ENCODE assay signal across 8 cellular contexts in genomic region chr11:57903441-57904123, GRCh38.
DNase-seq lines count a peak whose midpoint lies in the region; ATAC-seq and TF ChIP-seq lines count a peak whose summit lies in the region.

No MANE protein-coding gene starts in this region.

- no peaks in the 10 kb centered on the region for H3K4me1 Mint-ChIP-seq in endothelial cell (ENCODE audit: unreplicated experiment)

- H3K27me3 Mint-ChIP-seq in endothelial cell (ENCODE audit: unreplicated experiment) = no peaks in the 10 kb centered on the region

- H3K36me3 Mint-ChIP-seq in endothelial cell (ENCODE audit: low read depth, unreplicated experiment) = no peaks in the 10 kb centered on the region

- H3K9me3 Mint-ChIP-seq in endothelial cell (ENCODE audit: unreplicated experiment) = no peaks in the 10 kb centered on the region

- TF ChIP-seq CTCF in endothelial cell (IDR thresholded peaks at IDR 0.05; ENCODE audit: unreplicated experiment) (no peak), omental fat pad (IDR thresholded peaks at IDR 0.05) (no peak)

- no peak overlapping the region for H3K4me3 Mint-ChIP-seq in endothelial cell (ENCODE audit: unreplicated experiment)

- peak overlapping the region; percentile 14 for H3K27ac ChIP-seq in cingulate gyrus (ENCODE audit: low read depth, low read length)

- no peak overlapping the region for H3K27ac Mint-ChIP-seq in endothelial cell (ENCODE audit: unreplicated experiment)

- DNase-seq in NCI-H1417 (lab: John Stamatoyannopoulos, UW) (peak in 2 of 3 experiments; percentile 16 to 23), NCI-H1417 treated with DMSO at 0.1 percent for 48 hours (lab: John Stamatoyannopoulos, UW) (no peak), NCI-H226 (peak; percentile 36), endothelial cell (ENCODE audit: low spot score) (no peak), omental fat pad (ENCODE audit: low spot score) (no peak)
- DNase-seq in stimulated activated CD4-positive, alpha-beta T cell treated with anti-CD3 and anti-CD28 coated beads, Interleukin-2, amount 100 ng/mL, for 4 hours (ENCODE audit: low read depth) = peak; percentile 20

- ATAC-seq in HG02678 (IDR thresholded peaks at IDR 0.05; ENCODE audit: unreplicated experiment) = no peak
- no peak for ATAC-seq in omental fat pad (ENCODE audit: low FRiP score)

Comparison
In these comparisons a context has a peak if more than half of its experiments do, and no peak if none do; other contexts are left out.
1. DNase-seq: peak in NCI-H1417 (2 of 3), NCI-H226 (single experiment) and stimulated activated CD4-positive, alpha-beta T cell treated with anti-CD3 and anti-CD28 coated beads, Interleukin-2, amount 100 ng/mL, for 4 hours (single experiment); none in NCI-H1417 treated with DMSO at 0.1 percent for 48 hours (single experiment), endothelial cell (single experiment) and omental fat pad (single experiment).